In genomic region chr3:81914254-81914653, GRCh38 we compare ENCODE assay signal across 20 cellular contexts.
A peak's percentile ranks its signal among the peaks of the same experiment; 100 is the strongest.
DNase-seq lines count a peak whose midpoint lies in the region; ATAC-seq and TF ChIP-seq lines count a peak whose summit lies in the region.
"Had no signal": no experiment of that assay in that cellular context is flagged by ENCODE, and none has a peak within 500 bp of the region (broad histone marks: within the 10 kb centered on the region; RNA-seq: fewer than 3 reads in every experiment).

No MANE protein-coding gene starts in this region.

- H2AFZ ChIP-seq in PC-3 (ENCODE audit: low read length) = no peak overlapping the region

- BruUV-seq in A673 (replicated peaks; lab: Mats Ljungman, UMichigan) (no TSS peak), PC-3 (replicated peaks; lab: Mats Ljungman, UMichigan) (no TSS peak)

- H3K27ac ChIP-seq in A673 (ENCODE audit: low read depth, low read length, poor library complexity, severe bottlenecking) (no peak overlapping the region), PC-3 (ENCODE audit: low read length) (no peak overlapping the region)
- H3K27ac ChIP-seq: HL-60 had no signal

- H3K27me3 ChIP-seq in A673 (replicated peaks; ENCODE audit: insufficient read depth, low read depth, low read length, poor library complexity) (no peaks in the 10 kb centered on the region), PC-3 (ENCODE audit: low read length) (no peaks in the 10 kb centered on the region)
- H3K27me3 ChIP-seq: MG63 had no signal

- no peak overlapping the region for H3K9ac ChIP-seq in PC-3 (ENCODE audit: low read length)

- H3K79me2 ChIP-seq in PC-3 (ENCODE audit: low read length) = no peaks in the 10 kb centered on the region

- H3K9me3 ChIP-seq in A673 (ENCODE audit: low read depth, low read length, poor library complexity, severe bottlenecking) = no peaks in the 10 kb centered on the region
- H3K9me3 ChIP-seq in PC-3 (ENCODE audit: low read length) = no peaks in the 10 kb centered on the region
- H3K9me3 ChIP-seq: MG63 had no signal

- peak; percentile 48 for DNase-seq in A673 (ENCODE audit: low spot score)
- DNase-seq in PC-3 = no peak
- DNase-seq in foreskin melanocyte = peak; percentile 61
- no peak for DNase-seq in lower leg skin (ENCODE audit: low spot score in 2 of 2)
- DNase-seq in DMS 273 (lab: John Stamatoyannopoulos, UW; ENCODE audit: unreplicated experiment) = no peak
- DNase-seq in stimulated activated CD4-positive, alpha-beta T cell treated with anti-CD3 and anti-CD28 coated beads, Interleukin-2, amount 100 ng/mL, for 48 hours = no peak
- no peak for DNase-seq in GM19238 (ENCODE audit: insufficient read length, low spot score)
- DNase-seq: Calu3; CD4-positive, alpha-beta T cell; IMR-90; MG63; NCI-H1092; NCI-H1436 treated with DMSO at 0.1 percent for 48 hours; NCI-H2029; NCI-H345; NCI-H524 treated with DMSO at 0.1 percent for 48 hours had no signal

- CTCF ChIA-PET in A673 (lab: Charles Lee) = no interaction called here
- CTCF ChIA-PET in PC-3 (lab: Charles Lee) = no interaction called here

- TF ChIP-seq CTCF in A673 (conservative IDR thresholded peaks at IDR 0.05; ENCODE audit: low read depth, low read length) = no peak
- no peak for TF ChIP-seq CTCF in PC-3 (conservative IDR thresholded peaks at IDR 0.05; ENCODE audit: low read depth, low read length)
- no peak for TF ChIP-seq CTCF in lower leg skin (IDR thresholded peaks at IDR 0.05)

- no peaks in the 10 kb centered on the region for H3F3A ChIP-seq in PC-3 (ENCODE audit: low read length, unreplicated experiment)

- H3K9me2 ChIP-seq in PC-3 (replicated peaks; ENCODE audit: low read length) = no peaks in the 10 kb centered on the region

- no peak for TF ChIP-seq POLR2A in lower leg skin (IDR thresholded peaks at IDR 0.05)

- H3K4me1 ChIP-seq in A673 (ENCODE audit: insufficient read depth, low read length, poor library complexity, severe bottlenecking) = peaks cover 9% of the 10 kb centered on the region
- peaks cover 7% of the 10 kb centered on the region; the same call in 1 of the 2 replicates for H3K4me1 ChIP-seq in PC-3 (ENCODE audit: insufficient read depth, low read length)

- no peak overlapping the region for H3K4me2 ChIP-seq in PC-3 (ENCODE audit: low read length)

- H3K36me3 ChIP-seq in A673 (ENCODE audit: insufficient read depth, low read length, poor library complexity, severe bottlenecking) (no peaks in the 10 kb centered on the region), PC-3 (ENCODE audit: low read depth, low read length) (no peaks in the 10 kb centered on the region)
- H3K36me3 ChIP-seq: MG63 had no signal

- H3K4me3 ChIP-seq in A673 (ENCODE audit: low read depth, low read length, poor library complexity, severe bottlenecking) (no peak overlapping the region), PC-3 (ENCODE audit: low read length) (no peak overlapping the region), lower leg skin (ENCODE audit: low read depth, poor library complexity, severe bottlenecking) (no peak overlapping the region)
- H3K4me3 ChIP-seq: MG63 had no signal

- POLR2A ChIA-PET in A673 (lab: Charles Lee; ENCODE audit: low non-redundant PET) = interaction anchor here (0.6 kb wide), 1 partner anchor 103 kb away, joined by 3 read pairs; no protein-coding TSS in a partner anchor
- POLR2A ChIA-PET in PC-3 (lab: Charles Lee; ENCODE audit: unreplicated experiment) = no interaction called here

- ATAC-seq in GM21723 (IDR thresholded peaks at IDR 0.05; ENCODE audit: unreplicated experiment) (peak; percentile 49), PC-3 (peak; percentile 73)
- ATAC-seq: Panc1, Right ventricle myocardium inferior had no signal

- intact Hi-C loops in A673 (cut with micrococcal nuclease; ENCODE audit: unreplicated experiment) = loop anchor here (10.0 kb wide), 1 partner anchor 249 kb away; no protein-coding TSS in a partner anchor
- intact Hi-C loops in PC-3 (cut with micrococcal nuclease) = loop anchor here (5.0 kb wide), 2 partner anchors 152 to 173 kb away; partner anchors contain the start of gene GBE1
- intact Hi-C loops in lower leg skin (cut with DNase I; ENCODE audit: low total_unique reads) = no loop called here

- H4K20me1 ChIP-seq in PC-3 (ENCODE audit: low read length) = no peaks in the 10 kb centered on the region

Comparison
In these comparisons a context has a peak if more than half of its experiments do, and no peak if none do; other contexts are left out.
1. DNase-seq: peak in A673 (single experiment) and foreskin melanocyte (single experiment); none in PC-3 (single experiment), lower leg skin (0 of 2), DMS 273 (single experiment), stimulated activated CD4-positive, alpha-beta T cell treated with anti-CD3 and anti-CD28 coated beads, Interleukin-2, amount 100 ng/mL, for 48 hours (0 of 2) and GM19238 (single experiment).